Comparison of ENCODE assay signal across 1 cellular context in the genomic region with DNA sequence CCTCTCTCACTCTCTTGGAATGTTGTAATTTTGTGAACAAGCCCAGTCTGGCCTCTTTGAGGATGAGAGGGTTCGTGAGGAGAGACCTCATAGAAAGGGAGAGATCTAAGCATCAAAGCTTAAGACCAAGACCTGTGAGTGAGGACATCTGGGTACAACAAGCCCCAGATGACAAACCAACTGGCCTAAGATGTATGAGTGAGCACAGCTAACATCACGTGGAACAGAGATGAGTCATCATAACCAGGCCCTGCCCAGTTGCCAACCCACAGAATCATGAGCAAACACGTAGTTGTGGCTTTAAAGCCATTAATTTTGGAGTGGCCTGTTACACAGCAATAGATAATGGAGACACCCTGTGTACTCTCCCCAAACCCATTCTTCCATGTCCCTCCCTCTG.
TF ChIP-seq lines count a peak whose summit lies in the region.

No MANE protein-coding gene starts in this region.

TF ChIP-seq in GM23338, 12 proteins besides CTCF, POLR2A, EP300 and RAD21 (continued from another document):
- TF ChIP-seq CREB1 (CRISPR knock-in tag; IDR thresholded peaks at IDR 0.05; ENCODE audit: low read depth): no peak
